Comparison of ENCODE assay signal across 17 cellular contexts in the genomic region with DNA sequence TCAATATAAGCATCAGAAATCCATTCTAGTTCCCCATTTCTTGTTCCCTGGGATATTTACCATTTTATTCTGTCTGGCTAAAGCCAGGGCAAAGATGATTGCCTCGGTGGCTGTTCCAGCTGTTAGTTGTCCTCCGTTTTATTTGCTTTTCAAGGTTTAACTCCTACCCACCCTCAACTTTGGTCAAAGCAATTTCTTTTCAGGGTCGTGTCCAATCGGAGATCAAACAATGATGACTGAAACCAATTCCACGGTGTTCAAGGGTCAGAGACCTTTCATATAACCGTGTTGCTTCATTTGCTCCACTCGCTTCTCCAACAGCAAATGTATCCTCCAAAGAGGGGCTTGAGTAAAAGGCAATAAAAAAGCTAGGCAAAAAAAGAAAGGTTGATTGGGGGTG.
DNase-seq lines count a peak whose midpoint lies in the region; TF ChIP-seq lines count a peak whose summit lies in the region.
"Had no signal": no experiment of that assay in that cellular context is flagged by ENCODE, and none has a peak within 500 bp of the region (broad histone marks: within the 10 kb centered on the region; RNA-seq: fewer than 3 reads in every experiment).

No MANE protein-coding gene starts in this region.

- H3K27me3 Mint-ChIP-seq in Calu3 (ENCODE audit: unreplicated experiment) = no peaks in the 10 kb centered on the region
- peaks cover 13% of the 10 kb centered on the region for H3K27me3 Mint-ChIP-seq in activated T-helper 1 cell treated with anti-CD3 and anti-CD28 coated beads, Interleukin-12 subunit alpha, Interleukin-12 subunit beta, Interleukin-2, Interleukin-4 antibody, amounts not matched to agents 30 ng/mL and 10 ng/mL and 1 ng/mL, durations not matched to agents 14 hours and 24 hours and 36 hours (ENCODE audit: insufficient read depth)

- no peak for TF ChIP-seq POLR2A in prostate gland (IDR thresholded peaks at IDR 0.05)

- 11% methylated on average over 7 of the region's 7 CpGs for WGBS in prostate gland
- 50% methylated on average over 7 of the region's 7 CpGs for WGBS in SK-N-SH (ENCODE audit: low lambda C conversion rate)

- H3K9me3 Mint-ChIP-seq in Calu3 (ENCODE audit: low read depth, unreplicated experiment) = no peaks in the 10 kb centered on the region
- H3K9me3 Mint-ChIP-seq in activated T-helper 1 cell treated with anti-CD3 and anti-CD28 coated beads, Interleukin-12 subunit alpha, Interleukin-12 subunit beta, Interleukin-2, Interleukin-4 antibody, amounts not matched to agents 30 ng/mL and 10 ng/mL and 1 ng/mL, durations not matched to agents 14 hours and 24 hours and 36 hours = no peaks in the 10 kb centered on the region
- H3K9me3 Mint-ChIP-seq: activated T-helper 2 cell treated with anti-CD3 and anti-CD28 coated beads, Interferon-gamma antibody, Interleukin-2, Interleukin-4, amounts not matched to agents 10 μg/mL and 5 μg/mL and 100 μg/mL, durations not matched to agents 14 hours and 24 hours and 36 hours had no signal

- DNase-seq in Calu3 (no peak), fibroblast of pulmonary artery (ENCODE audit: low read depth) (no peak), prostate gland (ENCODE audit: low spot score) (no peak), middle frontal gyrus (ENCODE audit: extremely low spot score, low spot score) (no peak), DMS53 treated with DMSO at 0.1 percent for 48 hours (lab: John Stamatoyannopoulos, UW; ENCODE audit: unreplicated experiment) (no peak), DMS153 (lab: John Stamatoyannopoulos, UW) (no peak), SK-N-SH (no peak)
- no peak for DNase-seq in activated T-helper 1 cell treated with anti-CD3 and anti-CD28 coated beads, Interleukin-12 subunit alpha, Interleukin-12 subunit beta, Interleukin-2, Interleukin-4 antibody, amounts not matched to agents 30 ng/mL and 10 ng/mL and 1 ng/mL, durations not matched to agents 14 hours and 24 hours and 36 hours (ENCODE audit: low spot score)
- DNase-seq: activated CD4-positive, alpha-beta T cell treated with anti-CD3 and anti-CD28 coated beads, Interleukin-2, amount 50 U/mL, for 48 hours; DMS53; left lung; NCI-H1417; NCI-H524; pancreas; T1000; uterus had no signal

- H3K9me3 ChIP-seq in prostate gland (no peaks in the 10 kb centered on the region), SK-N-SH (no peaks in the 10 kb centered on the region)
- H3K9me3 ChIP-seq: left lung, pancreas, uterus had no signal

- H2AFZ ChIP-seq in SK-N-SH (ENCODE audit: low read depth) = no peak overlapping the region

- H3K9me2 ChIP-seq in SK-N-SH = no peaks in the 10 kb centered on the region

- no peak for TF ChIP-seq CTCF in Calu3 (IDR thresholded peaks at IDR 0.05; ENCODE audit: unreplicated experiment)
- TF ChIP-seq CTCF in fibroblast of pulmonary artery (IDR thresholded peaks at IDR 0.05; ENCODE audit: low read length, missing control alignments) = no peak
- TF ChIP-seq CTCF in prostate gland (IDR thresholded peaks at IDR 0.05) = no peak
- no peak for TF ChIP-seq CTCF in SK-N-SH (IDR thresholded peaks at IDR 0.05)

- H3K4me3 ChIP-seq in fibroblast of pulmonary artery (replicated peaks; ENCODE audit: low read depth, low read length) (peak overlapping the region; percentile 65), prostate gland (peak overlapping the region; percentile 10 to 13), SK-N-SH (ENCODE audit: low read depth in 2 of 2, low read length in 1 of 2) (no peak overlapping the region)

- peaks cover 5% of the 10 kb centered on the region for H3K4me1 Mint-ChIP-seq in Calu3 (ENCODE audit: low read depth, unreplicated experiment)
- peaks cover 21% of the 10 kb centered on the region for H3K4me1 Mint-ChIP-seq in activated T-helper 1 cell treated with anti-CD3 and anti-CD28 coated beads, Interleukin-12 subunit alpha, Interleukin-12 subunit beta, Interleukin-2, Interleukin-4 antibody, amounts not matched to agents 30 ng/mL and 10 ng/mL and 1 ng/mL, durations not matched to agents 14 hours and 24 hours and 36 hours (ENCODE audit: low read depth)

- peak overlapping the region; percentile 82 for H3K4me3 Mint-ChIP-seq in Calu3 (ENCODE audit: low read depth, unreplicated experiment)
- peak overlapping the region; percentile 85 for H3K4me3 Mint-ChIP-seq in activated T-helper 1 cell treated with anti-CD3 and anti-CD28 coated beads, Interleukin-12 subunit alpha, Interleukin-12 subunit beta, Interleukin-2, Interleukin-4 antibody, amounts not matched to agents 30 ng/mL and 10 ng/mL and 1 ng/mL, durations not matched to agents 14 hours and 24 hours and 36 hours

- H3K4me1 ChIP-seq in prostate gland (replicated peaks) (no peaks in the 10 kb centered on the region), SK-N-SH (ENCODE audit: control insufficient read depth in 1 of 2, insufficient read depth in 2 of 2, low read depth in 1 of 2, low read length in 1 of 2) (no peaks in the 10 kb centered on the region)
- H3K4me1 ChIP-seq: pancreas, uterus had no signal

- POLR2A ChIA-PET in SK-N-SH (lab: Yijun Ruan, JAX) = no interaction called here

- intact Hi-C loops in Calu3 (cut with micrococcal nuclease; ENCODE audit: unreplicated experiment) (no loop called here), prostate gland (cut with DNase I) (no loop called here)
- intact Hi-C loops in activated T-helper 1 cell treated with anti-CD3 and anti-CD28 coated beads, Interleukin-12 subunit alpha, Interleukin-12 subunit beta, Interleukin-2, Interleukin-4 antibody, amounts not matched to agents 30 ng/mL and 10 ng/mL and 1 ng/mL, durations not matched to agents 14 hours and 24 hours and 36 hours (cut with micrococcal nuclease) = loop anchor here (5.0 kb wide), 2 partner anchors 38 to 208 kb away; no protein-coding TSS in a partner anchor

- H3K27ac ChIP-seq in prostate gland = no peak overlapping the region
- no peak overlapping the region for H3K27ac ChIP-seq in SK-N-SH (ENCODE audit: low read depth in 2 of 2, low read length in 1 of 2)

- H4K20me1 ChIP-seq in SK-N-SH (ENCODE audit: insufficient read depth) = no peaks in the 10 kb centered on the region

- H3K27me3 ChIP-seq in prostate gland (replicated peaks; ENCODE audit: insufficient read depth) (no peaks in the 10 kb centered on the region), SK-N-SH (ENCODE audit: insufficient read depth) (no peaks in the 10 kb centered on the region)
- H3K27me3 ChIP-seq: pancreas, uterus had no signal

- H3F3A ChIP-seq in SK-N-SH (replicated peaks; ENCODE audit: insufficient read depth) = no peaks in the 10 kb centered on the region

- no peak for TF ChIP-seq EP300 in SK-N-SH (IDR thresholded peaks at IDR 0.05; ENCODE audit: borderline replicate concordance in 1 of 2, low read depth in 1 of 2, low read length in 1 of 2)

- H3K27ac Mint-ChIP-seq in Calu3 (ENCODE audit: unreplicated experiment) = no peak overlapping the region
- no peak overlapping the region for H3K27ac Mint-ChIP-seq in activated T-helper 1 cell treated with anti-CD3 and anti-CD28 coated beads, Interleukin-12 subunit alpha, Interleukin-12 subunit beta, Interleukin-2, Interleukin-4 antibody, amounts not matched to agents 30 ng/mL and 10 ng/mL and 1 ng/mL, durations not matched to agents 14 hours and 24 hours and 36 hours
- H3K27ac Mint-ChIP-seq: activated T-helper 2 cell treated with anti-CD3 and anti-CD28 coated beads, Interferon-gamma antibody, Interleukin-2, Interleukin-4, amounts not matched to agents 10 μg/mL and 5 μg/mL and 100 μg/mL, durations not matched to agents 14 hours and 24 hours and 36 hours had no signal

- H3K36me3 Mint-ChIP-seq in Calu3 (ENCODE audit: insufficient read depth, unreplicated experiment) = peaks cover 14% of the 10 kb centered on the region
- peaks cover 3% of the 10 kb centered on the region for H3K36me3 Mint-ChIP-seq in activated T-helper 1 cell treated with anti-CD3 and anti-CD28 coated beads, Interleukin-12 subunit alpha, Interleukin-12 subunit beta, Interleukin-2, Interleukin-4 antibody, amounts not matched to agents 30 ng/mL and 10 ng/mL and 1 ng/mL, durations not matched to agents 14 hours and 24 hours and 36 hours (ENCODE audit: low read depth)

- CTCF ChIA-PET in Calu3 (lab: Charles Lee) (no interaction called here), SK-N-SH (lab: Yijun Ruan, JAX) (interaction anchor here (0.6 to 2.3 kb wide), 3 partner anchors 18 to 229 kb away, joined by 3 to 7 read pairs (median 4); no protein-coding TSS in a partner anchor)

- H3K4me2 ChIP-seq in SK-N-SH = no peak overlapping the region

- H3K9ac ChIP-seq in SK-N-SH = no peak overlapping the region

- no peaks in the 10 kb centered on the region for H3K79me2 ChIP-seq in SK-N-SH (ENCODE audit: insufficient read depth)

- BruUV-seq in Calu3 (replicated peaks; lab: Mats Ljungman, UMichigan) = no TSS peak

- no peak for TF ChIP-seq RAD21 in SK-N-SH (IDR thresholded peaks at IDR 0.05; ENCODE audit: low read length)

- H3K36me3 ChIP-seq in prostate gland (no peaks in the 10 kb centered on the region), SK-N-SH (replicated peaks in 1 of 2; ENCODE audit: control insufficient read depth in 1 of 2, insufficient read depth in 2 of 2, low read length in 1 of 2) (no peaks in the 10 kb centered on the region)
- H3K36me3 ChIP-seq: left lung, pancreas, uterus had no signal

TF ChIP-seq in SK-N-SH, 30 proteins besides CTCF, POLR2A, EP300 and RAD21 (continues in another document):
- TF ChIP-seq GABPA (IDR thresholded peaks at IDR 0.05; ENCODE audit: low read depth) = no peak
- no peak for TF ChIP-seq TCF12 (IDR thresholded peaks at IDR 0.05)
- TF ChIP-seq RCOR1 (IDR thresholded peaks at IDR 0.05; ENCODE audit: low read length) = no peak
- TF ChIP-seq FOXM1 (IDR thresholded peaks at IDR 0.05; ENCODE audit: low read depth) = no peak
- TF ChIP-seq, protein P1, sequence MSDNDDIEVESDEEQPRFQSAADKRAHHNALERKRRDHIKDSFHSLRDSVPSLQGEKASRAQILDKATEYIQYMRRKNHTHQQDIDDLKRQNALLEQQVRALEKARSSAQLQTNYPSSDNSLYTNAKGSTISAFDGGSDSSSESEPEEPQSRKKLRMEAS (IDR thresholded peaks at IDR 0.05; ENCODE audit: low read depth) = no peak

Comparison
In these comparisons a context has a peak if more than half of its experiments do, and no peak if none do; other contexts are left out.
1. H3K4me3 ChIP-seq: peak in fibroblast of pulmonary artery (single experiment) and prostate gland (2 of 2); none in SK-N-SH (0 of 2).